In genomic region chr12:52080403-52081201, GRCh38 we compare ENCODE assay signal across 12 cellular contexts. TPM values are rescaled to one million over a fixed set of nuclear protein-coding genes. Genes with fewer than 3 reads are reported as not detected.
A peak's percentile ranks its signal among the peaks of the same experiment; 100 is the strongest.
DNase-seq lines count a peak whose midpoint lies in the region; ATAC-seq and TF ChIP-seq lines count a peak whose summit lies in the region.
"Had no signal": no experiment of that assay in that cellular context is flagged by ENCODE, and none has a peak within 500 bp of the region (broad histone marks: within the 10 kb centered on the region; RNA-seq: fewer than 3 reads in every experiment).

No MANE protein-coding gene starts in this region.

- no peak overlapping the region for H3K27ac Mint-ChIP-seq in GM23338
- H3K27ac Mint-ChIP-seq in stimulated activated naive B cell treated with anti-CD40 and anti-IgM and Interleukin-4, amounts not matched to agents 10 μg/mL and 1 μg/mL and 100 μg/mL, for 72 hours = peak overlapping the region; percentile 80

- peaks cover 31% of the 10 kb centered on the region for H3K36me3 Mint-ChIP-seq in GM23338 (ENCODE audit: low read depth)
- peaks cover 27 to 32% of the 10 kb centered on the region in 2 donors for H3K36me3 Mint-ChIP-seq in stimulated activated naive B cell treated with anti-CD40 and anti-IgM and Interleukin-4, amounts not matched to agents 10 μg/mL and 1 μg/mL and 100 μg/mL, for 72 hours

- H3K79me2 ChIP-seq in GM23338 (replicated peaks; ENCODE audit: insufficient read depth) (peaks cover 4% of the 10 kb centered on the region; the same call in 1 of the 2 replicates), SU-DHL-6 (ENCODE audit: insufficient read depth, low read length) (no peaks in the 10 kb centered on the region)

- peaks cover 14% of the 10 kb centered on the region for H3K27me3 Mint-ChIP-seq in GM23338 (ENCODE audit: insufficient read depth, low read depth, poor library complexity)
- H3K27me3 Mint-ChIP-seq in stimulated activated naive B cell treated with anti-CD40 and anti-IgM and Interleukin-4, amounts not matched to agents 10 μg/mL and 1 μg/mL and 100 μg/mL, for 72 hours = no peaks in the 10 kb centered on the region

- H3K4me3 Mint-ChIP-seq in GM23338 = peak overlapping the region; percentile 11; the same call in 1 of the 3 replicates
- peak overlapping the region in 1 of 2 donors; percentile 24 for H3K4me3 Mint-ChIP-seq in stimulated activated naive B cell treated with anti-CD40 and anti-IgM and Interleukin-4, amounts not matched to agents 10 μg/mL and 1 μg/mL and 100 μg/mL, for 72 hours
- H3K4me3 Mint-ChIP-seq: CD4-positive, alpha-beta memory T cell had no signal

- no peaks in the 10 kb centered on the region for H3K9me2 ChIP-seq in GM23338 (ENCODE audit: insufficient read depth)
- H3K9me2 ChIP-seq in SU-DHL-6 (replicated peaks; ENCODE audit: insufficient read depth, low read length) = no peaks in the 10 kb centered on the region

- H2AFZ ChIP-seq in GM23338 (no peak overlapping the region), SU-DHL-6 (ENCODE audit: low read depth, low read length, severe bottlenecking) (no peak overlapping the region)

- no peak for TF ChIP-seq CTCF in GM23338 (conservative IDR thresholded peaks at IDR 0.05; ENCODE audit: low read depth in 2 of 2)
- no peak for TF ChIP-seq CTCF in SU-DHL-6 (IDR thresholded peaks at IDR 0.05; ENCODE audit: insufficient read depth, low read length, poor library complexity, severe bottlenecking)
- TF ChIP-seq CTCF in liver (IDR thresholded peaks at IDR 0.05; ENCODE audit: low read depth, low read length, missing input control) = no peak
- TF ChIP-seq CTCF in WERI-Rb-1 (IDR thresholded peaks at IDR 0.05; ENCODE audit: low read depth, low read length) = no peak

- H3F3A ChIP-seq in GM23338 (replicated peaks; ENCODE audit: low read depth) (0 out of 2 replicates have a peak, but pooled peaks cover 11% of the 10 kb centered on the region), SU-DHL-6 (ENCODE audit: insufficient read depth) (no peaks in the 10 kb centered on the region)

- no peak for TF ChIP-seq RAD21 in liver (IDR thresholded peaks at IDR 0.05)

- H3K4me2 ChIP-seq in GM23338 = peak overlapping the region; percentile 84
- no peak overlapping the region for H3K4me2 ChIP-seq in SU-DHL-6 (ENCODE audit: low read depth, low read length, poor library complexity, severe bottlenecking)

- H3K36me3 ChIP-seq in GM23338 (ENCODE audit: insufficient read depth) = no peaks in the 10 kb centered on the region
- no peaks in the 10 kb centered on the region for H3K36me3 ChIP-seq in SU-DHL-6 (ENCODE audit: low read length)
- H3K36me3 ChIP-seq in liver (ENCODE audit: control insufficient read depth in 4 of 4, insufficient read depth in 3 of 4, low read depth in 1 of 4, low read length in 3 of 4) = peaks cover 5 to 30% (median 18%) of the 10 kb centered on the region in 4 donors
- peaks cover 22% of the 10 kb centered on the region for H3K36me3 ChIP-seq in WERI-Rb-1

- no peak overlapping the region for H3K27ac ChIP-seq in GM23338 (ENCODE audit: low read depth)
- no peak overlapping the region for H3K27ac ChIP-seq in SU-DHL-6 (ENCODE audit: low read depth, low read length)
- H3K27ac ChIP-seq in liver (ENCODE audit: low read depth in 1 of 2, low read length in 2 of 2) = peak overlapping the region; percentile 80 to 81
- no peak overlapping the region for H3K27ac ChIP-seq in WERI-Rb-1

- ATAC-seq in GM23338 (no peak), GM21717 (IDR thresholded peaks at IDR 0.05; ENCODE audit: unreplicated experiment) (no peak)
- peak in 1 of 2 donors; percentile 8 for ATAC-seq in stimulated activated naive B cell treated with anti-CD40 and anti-IgM and Interleukin-4, amounts not matched to agents 10 μg/mL and 1 μg/mL and 100 μg/mL, for 72 hours (replicated peaks)
- ATAC-seq: HCT116 had no signal

- H3K27me3 ChIP-seq in GM23338 (ENCODE audit: insufficient read depth) (peaks cover 12% of the 10 kb centered on the region; the same call in 1 of the 2 replicates), SU-DHL-6 (ENCODE audit: low read length) (no peaks in the 10 kb centered on the region), liver (ENCODE audit: control insufficient read depth in 4 of 4, insufficient read depth in 4 of 4, low read length in 3 of 4) (no peaks in the 10 kb centered on the region), WERI-Rb-1 (ENCODE audit: insufficient read depth, low read depth, severe bottlenecking) (peaks cover 5% of the 10 kb centered on the region)

- DNase-seq in GM23338 (ENCODE audit: low spot score) (no peak), activated T-cell treated with anti-CD3 and anti-CD28 coated beads for 4 hours (no peak), HT-29 (ENCODE audit: low spot score) (no peak), WERI-Rb-1 (no peak)
- DNase-seq in stimulated activated naive B cell treated with anti-CD40 and anti-IgM and Interleukin-4, amounts not matched to agents 10 μg/mL and 1 μg/mL and 100 μg/mL, for 72 hours = no peak
- DNase-seq: CD4-positive, alpha-beta memory T cell; hypothalamus; stimulated activated CD8-positive, alpha-beta memory T cell treated with anti-CD3 and anti-CD28 coated beads, Interleukin-4, amount 100 ng/mL, for 48 hours had no signal

- H3K4me1 ChIP-seq in GM23338 (ENCODE audit: insufficient read depth) (peaks cover 41% of the 10 kb centered on the region; the same call in 1 of the 2 replicates), liver (ENCODE audit: control insufficient read depth in 4 of 4, insufficient read depth in 4 of 4, low read length in 3 of 4) (peaks cover 8 to 34% (median 26%) of the 10 kb centered on the region in 4 donors)

- H3K4me3 ChIP-seq in GM23338 (peak overlapping the region; percentile 59), SU-DHL-6 (ENCODE audit: insufficient read depth, low read length, poor library complexity, severe bottlenecking) (no peak overlapping the region), liver (ENCODE audit: low read depth in 1 of 3, low read length in 3 of 3) (no peak overlapping the region), WERI-Rb-1 (ENCODE audit: low read depth, low read length) (no peak overlapping the region)

- no peaks in the 10 kb centered on the region for H3K9me3 Mint-ChIP-seq in GM23338
- H3K9me3 Mint-ChIP-seq in stimulated activated naive B cell treated with anti-CD40 and anti-IgM and Interleukin-4, amounts not matched to agents 10 μg/mL and 1 μg/mL and 100 μg/mL, for 72 hours = no peaks in the 10 kb centered on the region

- H3K9me3 ChIP-seq in SU-DHL-6 (ENCODE audit: insufficient read depth, low read length) (no peaks in the 10 kb centered on the region), liver (ENCODE audit: control insufficient read depth in 4 of 4, low read length in 3 of 4) (no peaks in the 10 kb centered on the region), WERI-Rb-1 (ENCODE audit: severe bottlenecking) (no peaks in the 10 kb centered on the region)

- H4K20me1 ChIP-seq in GM23338 (replicated peaks; ENCODE audit: insufficient read depth) (peaks cover 11% of the 10 kb centered on the region), SU-DHL-6 (ENCODE audit: low read depth, low read length) (no peaks in the 10 kb centered on the region)

- H3K9ac ChIP-seq in SU-DHL-6 (ENCODE audit: low read length) = peak overlapping the region; percentile 5; the same call in 1 of the 2 replicates
- H3K9ac ChIP-seq in liver (ENCODE audit: low read depth in 1 of 2, low read length in 2 of 2) = peak overlapping the region in 1 of 2 donors; percentile 16

- 81% methylated on average over 10 of the region's 10 CpGs for WGBS in liver

- peaks cover 38% of the 10 kb centered on the region for H3K4me1 Mint-ChIP-seq in GM23338
- peaks cover 35 to 49% of the 10 kb centered on the region in 2 donors for H3K4me1 Mint-ChIP-seq in stimulated activated naive B cell treated with anti-CD40 and anti-IgM and Interleukin-4, amounts not matched to agents 10 μg/mL and 1 μg/mL and 100 μg/mL, for 72 hours

TF ChIP-seq in GM23338, 12 proteins besides CTCF, POLR2A, EP300 and RAD21 (continues in another document):
- TF ChIP-seq ETS1 (IDR thresholded peaks at IDR 0.05) (no peak), EZH2phosphoT487 (IDR thresholded peaks at IDR 0.05; ENCODE audit: unreplicated experiment) (no peak), EZH2 (IDR thresholded peaks at IDR 0.05; ENCODE audit: low read depth, unreplicated experiment) (no peak)

TF ChIP-seq in liver, 16 proteins besides CTCF, POLR2A, EP300 and RAD21:
- TF ChIP-seq ATF3 (IDR thresholded peaks at IDR 0.05) = no peak
- TF ChIP-seq HNF4G (IDR thresholded peaks at IDR 0.05) = no peak
- TF ChIP-seq YY1 (IDR thresholded peaks at IDR 0.05) = no peak
- no peak for TF ChIP-seq GABPA (IDR thresholded peaks at IDR 0.05 in 1 of 2, conservative IDR thresholded peaks at IDR 0.05 in 1 of 2)
- TF ChIP-seq FOXA1 (IDR thresholded peaks at IDR 0.05) = no peak
- TF ChIP-seq HNF4A (conservative IDR thresholded peaks at IDR 0.05) = no peak
TF ChIP-seq in liver: peak in this region for 0.

RNA-seq across cellular contexts. Expression of gene SMIM41, which starts 1.1 kb away (rescaled TPM):
- 0.12 and 0.66 TPM in 2 replicates for total RNA-seq in GM23338 (2014; rRNA removed; shearing (Covaris generic))
- 0.66 and 0.80 TPM in 2 replicates for polyA plus RNA-seq in GM23338 (2016; fragmentation: Nextera tagmentation; extraction: Ambion mirVana)
- total RNA-seq in liver = under 1 TPM in 1 of 2 donors, not detected in 1; 0.50 TPM
- under 1 TPM; 0.03 to 0.24 TPM for polyA plus RNA-seq in liver
- total RNA-seq in HT-29 (2014; rRNA removed; shearing (Covaris generic)) = not detected in 2 replicates
- total RNA-seq: CD4-positive, alpha-beta memory T cell had no signal
- polyA plus RNA-seq: CD4-positive, alpha-beta memory T cell had no signal

RNA-seq across cellular contexts. Expression of gene ATG101, which starts 10.8 kb away (rescaled TPM):
- total RNA-seq in GM23338 (2014; rRNA removed; shearing (Covaris generic)) = 60.3 and 111 TPM in 2 replicates
- polyA plus RNA-seq in GM23338 (2016; fragmentation: Nextera tagmentation; extraction: Ambion mirVana) (27.7 and 29.4 TPM in 2 replicates), liver (10 to 100 TPM; 30.5 to 31.8 TPM)
- 10 to 100 TPM; 12.9 to 28.4 TPM for total RNA-seq in liver
- total RNA-seq in HT-29 (2014; rRNA removed; shearing (Covaris generic)) = 105 and 114 TPM in 2 replicates

RNA-seq across cellular contexts. Expression of gene NR4A1, which starts 29.4 kb away (rescaled TPM):
- total RNA-seq in GM23338 (2014; rRNA removed; shearing (Covaris generic)) = 13.4 and 19.1 TPM in 2 replicates
- polyA plus RNA-seq in GM23338 (2016; fragmentation: Nextera tagmentation; extraction: Ambion mirVana) (7.5 and 8.3 TPM in 2 replicates), liver (1 to 10 TPM; 3.0 to 5.8 TPM)
- 1 to 10 TPM in 1 of 2 donors, under 1 TPM in 1; 0.79 to 3.8 TPM for total RNA-seq in liver
- total RNA-seq in HT-29 (2014; rRNA removed; shearing (Covaris generic)) = 49.6 and 61.2 TPM in 2 replicates

Comparison
In these comparisons a context has a peak if more than half of its experiments do, and no peak if none do; other contexts are left out.
1. H3K27ac ChIP-seq: peak in liver (2 of 2); none in GM23338 (single experiment), SU-DHL-6 (single experiment) and WERI-Rb-1 (single experiment).